Comparison of ENCODE assay signal across 19 cellular contexts in genomic region chr2:7837232-7837760, GRCh38.
"Had no signal": no experiment of that assay in that cellular context is flagged by ENCODE, and none has a peak within 500 bp of the region (broad histone marks: within the 10 kb centered on the region; RNA-seq: fewer than 3 reads in every experiment).

No MANE protein-coding gene starts in this region.

- H3K4me3 Mint-ChIP-seq: activated B cell treated with CpG ODN at 0.5 μM for 24 hours; activated CD8-positive, alpha-beta T cell treated with anti-CD3 and anti-CD28 coated beads for 36 hours; activated naive CD4-positive, alpha-beta T cell treated with anti-CD3 and anti-CD28 coated beads for 36 hours; activated T-cell treated with anti-CD3 and anti-CD28 coated beads, Interleukin-2, amount 50 U/mL, for 24 hours; immature natural killer cell; memory B cell; stimulated activated effector memory CD8-positive, alpha-beta T cell treated with anti-CD3 and anti-CD28 coated beads, Interleukin-12 subunit alpha, Interleukin-12 subunit beta, amount 100 ng/mL, for 72 hours; type B pancreatic cell had no signal

- H3K9me3 Mint-ChIP-seq: immature natural killer cell; stimulated activated effector memory CD8-positive, alpha-beta T cell treated with anti-CD3 and anti-CD28 coated beads, Interleukin-12 subunit alpha, Interleukin-12 subunit beta, amount 100 ng/mL, for 72 hours had no signal

- H3K4me3 ChIP-seq: coronary artery, heart right ventricle, sigmoid colon, stomach had no signal

- H3K36me3 Mint-ChIP-seq: immature natural killer cell; memory B cell; stimulated activated effector memory CD8-positive, alpha-beta T cell treated with anti-CD3 and anti-CD28 coated beads, Interleukin-12 subunit alpha, Interleukin-12 subunit beta, amount 100 ng/mL, for 72 hours had no signal

- H3K36me3 ChIP-seq: heart right ventricle, sigmoid colon, stomach had no signal

- H3K27me3 Mint-ChIP-seq: activated B cell treated with CpG ODN at 0.5 μM for 24 hours; activated CD8-positive, alpha-beta T cell treated with anti-CD3 and anti-CD28 coated beads for 36 hours; activated T-cell treated with anti-CD3 and anti-CD28 coated beads, Interleukin-2, amount 50 U/mL, for 24 hours; type B pancreatic cell had no signal

- H3K9me3 ChIP-seq: sigmoid colon, stomach had no signal

- H3K27me3 ChIP-seq: heart right ventricle, sigmoid colon, stomach had no signal

- H3K27ac ChIP-seq: coronary artery, heart right ventricle, sigmoid colon, stomach had no signal

- DNase-seq: activated B cell treated with CpG ODN at 0.5 μM for 24 hours; activated CD4-positive, alpha-beta T cell treated with anti-CD3 and anti-CD28 coated beads for 48 hours; activated CD8-positive, alpha-beta T cell treated with anti-CD3 and anti-CD28 coated beads for 36 hours; activated naive CD4-positive, alpha-beta T cell treated with anti-CD3 and anti-CD28 coated beads for 36 hours; activated T-cell treated with anti-CD3 and anti-CD28 coated beads, Interleukin-2, amount 50 U/mL, for 24 hours; aorta; heart right ventricle; immature natural killer cell; occipital lobe; posterior cingulate gyrus; sigmoid colon; stimulated activated CD4-positive, alpha-beta T cell treated with anti-CD3 and anti-CD28 coated beads, Interleukin-4, amount 100 ng/mL, for 24 hours; stomach had no signal

- H3K27ac Mint-ChIP-seq: activated B cell treated with CpG ODN at 0.5 μM for 24 hours; activated CD8-positive, alpha-beta T cell treated with anti-CD3 and anti-CD28 coated beads for 36 hours; activated naive CD4-positive, alpha-beta T cell treated with anti-CD3 and anti-CD28 coated beads for 36 hours; activated T-cell treated with anti-CD3 and anti-CD28 coated beads, Interleukin-2, amount 50 U/mL, for 24 hours; activated T-helper 2 cell treated with anti-CD3 and anti-CD28 coated beads, Interferon-gamma antibody, Interleukin-2, Interleukin-4, amounts not matched to agents 10 μg/mL and 5 μg/mL and 100 μg/mL, durations not matched to agents 14 hours and 24 hours and 36 hours; immature natural killer cell; memory B cell; stimulated activated effector memory CD8-positive, alpha-beta T cell treated with anti-CD3 and anti-CD28 coated beads, Interleukin-12 subunit alpha, Interleukin-12 subunit beta, amount 100 ng/mL, for 72 hours; type B pancreatic cell had no signal

- ATAC-seq: activated CD8-positive, alpha-beta T cell treated with anti-CD3 and anti-CD28 coated beads for 36 hours; esophagus mucosa; heart right ventricle; stimulated activated effector memory CD8-positive, alpha-beta T cell treated with anti-CD3 and anti-CD28 coated beads, Interleukin-12 subunit alpha, Interleukin-12 subunit beta, amount 100 ng/mL, for 72 hours had no signal
